Comparison of ENCODE assay signal across 11 cellular contexts in genomic region chr1:29121516-29121937, GRCh38. TPM values are rescaled to one million over a fixed set of nuclear protein-coding genes. Genes with fewer than 3 reads are reported as not detected.
DNase-seq lines count a peak whose midpoint lies in the region; ATAC-seq and TF ChIP-seq lines count a peak whose summit lies in the region.
"Had no signal": no experiment of that assay in that cellular context is flagged by ENCODE, and none has a peak within 500 bp of the region (broad histone marks: within the 10 kb centered on the region; RNA-seq: fewer than 3 reads in every experiment).

No MANE protein-coding gene starts in this region.

- no peaks in the 10 kb centered on the region for H3K9me3 ChIP-seq in adipocyte (ENCODE audit: control insufficient read depth, low read length)
- H3K9me3 ChIP-seq in stomach, result no peaks in the 10 kb centered on the region
- H3K9me3 ChIP-seq: Caco-2 had no signal

- intact Hi-C loops in activated CD4-positive, alpha-beta T cell treated with anti-CD3 and anti-CD28 coated beads, Interleukin-2, amount 10 ng/mL, durations not matched to agents 24 days and 14 days (cut with micrococcal nuclease), result loop anchor here (2.0 to 10.0 kb wide), 3 partner anchors 57 to 237 kb away; no protein-coding TSS in a partner anchor
- intact Hi-C loops in stomach (cut with DNase I; ENCODE audit: low total_unique reads), result loop anchor here (10.0 kb wide), 1 partner anchor 63 kb away; the partner anchor contains the start of gene SRSF4

- H3K9me3 Mint-ChIP-seq in activated CD4-positive, alpha-beta T cell treated with anti-CD3 and anti-CD28 coated beads, Interleukin-2, amount 10 ng/mL, durations not matched to agents 24 days and 14 days, result no peaks in the 10 kb centered on the region

- peak overlapping the region; percentile 28 to 93 (median 88) for H3K27ac ChIP-seq in stomach

- no peak for DNase-seq in activated CD4-positive, alpha-beta T cell treated with anti-CD3 and anti-CD28 coated beads, Interleukin-2, amount 10 ng/mL, durations not matched to agents 24 days and 14 days
- DNase-seq in activated CD4-positive, alpha-beta T cell treated with anti-CD3 and anti-CD28 coated beads for 1 hour, result no peak
- DNase-seq in adipocyte (ENCODE audit: low read depth), result no peak
- DNase-seq in iPS-NIHi11 (ENCODE audit: low spot score), result peak; percentile 73
- DNase-seq in stomach, result no peak
- no peak for DNase-seq in pons (ENCODE audit: low spot score)
- DNase-seq in activated gamma-delta T cell treated with Interleukin-2 at 50 U/mL for 16 hours, result no peak
- DNase-seq: Caco-2, midbrain, NCI-H1417 treated with DMSO at 0.1 percent for 48 hours had no signal

- no peak overlapping the region for H3K27ac Mint-ChIP-seq in activated CD4-positive, alpha-beta T cell treated with anti-CD3 and anti-CD28 coated beads, Interleukin-2, amount 10 ng/mL, durations not matched to agents 24 days and 14 days

- H3K4me1 ChIP-seq in adipocyte (ENCODE audit: control insufficient read depth, insufficient read depth, low read length), result peaks cover 29% of the 10 kb centered on the region
- peaks cover 36 to 68% (median 47%) of the 10 kb centered on the region in 4 donors for H3K4me1 ChIP-seq in stomach
- H3K4me1 ChIP-seq: Caco-2 had no signal

- TF ChIP-seq EP300 in stomach (IDR thresholded peaks at IDR 0.05), result no peak

- no peak for ATAC-seq in HG03045 (IDR thresholded peaks at IDR 0.05; ENCODE audit: unreplicated experiment)

- H3K4me3 Mint-ChIP-seq in activated CD4-positive, alpha-beta T cell treated with anti-CD3 and anti-CD28 coated beads, Interleukin-2, amount 10 ng/mL, durations not matched to agents 24 days and 14 days, result peak overlapping the region; percentile 30

- peaks cover 22% of the 10 kb centered on the region for H3K36me3 Mint-ChIP-seq in activated CD4-positive, alpha-beta T cell treated with anti-CD3 and anti-CD28 coated beads, Interleukin-2, amount 10 ng/mL, durations not matched to agents 24 days and 14 days (ENCODE audit: low read depth)

- peaks cover 17% of the 10 kb centered on the region for H3K27me3 Mint-ChIP-seq in activated CD4-positive, alpha-beta T cell treated with anti-CD3 and anti-CD28 coated beads, Interleukin-2, amount 10 ng/mL, durations not matched to agents 24 days and 14 days

- H3K9ac ChIP-seq in adipocyte (ENCODE audit: low read length), result peak overlapping the region; percentile 98

- peaks cover 8% of the 10 kb centered on the region for H3K4me1 Mint-ChIP-seq in activated CD4-positive, alpha-beta T cell treated with anti-CD3 and anti-CD28 coated beads, Interleukin-2, amount 10 ng/mL, durations not matched to agents 24 days and 14 days

- no peaks in the 10 kb centered on the region for H3K36me3 ChIP-seq in adipocyte (ENCODE audit: control insufficient read depth, insufficient read depth, low read length, severe bottlenecking)
- peaks cover 0 to 24% (median 20%) of the 10 kb centered on the region in 4 donors for H3K36me3 ChIP-seq in stomach

- TF ChIP-seq CTCF in stomach (IDR thresholded peaks at IDR 0.05), result peak in 1 of 7 experiments; percentile 2

- 2 to 7% (median 3%) methylated on average over 6 to 59 of the region's 59 CpGs; no CpG with 5 or more reads in 1 of the 5 donors for WGBS in stomach, 5 donors

- H3K27me3 ChIP-seq in adipocyte (replicated peaks; ENCODE audit: control insufficient read depth, insufficient read depth, low read length) (no peaks in the 10 kb centered on the region), stomach (peaks cover 0 to 57% (median 51%) of the 10 kb centered on the region in 3 donors)

- no peak for TF ChIP-seq POLR2A in stomach (IDR thresholded peaks at IDR 0.05)

- peak overlapping the region; percentile 87 for H3K4me3 ChIP-seq in adipocyte (ENCODE audit: low read length)
- peak overlapping the region; percentile 63 to 74 (median 68) for H3K4me3 ChIP-seq in stomach

RNA-seq across cellular contexts. Expression of gene TMEM200B, which starts 2.2 kb away (rescaled TPM):
- total RNA-seq in activated CD4-positive, alpha-beta T cell treated with anti-CD3 and anti-CD28 coated beads, Interleukin-2, amount 10 ng/mL, durations not matched to agents 24 days and 14 days, result 0.66 and 0.72 TPM in 2 replicates
- 1 to 10 TPM in 1 of 5 donors, under 1 TPM in 1, not detected in 3; 0.45 to 8.3 TPM for total RNA-seq in stomach
- 1 to 10 TPM; 1.4 to 4.0 (median 2.8) TPM for polyA plus RNA-seq in stomach
